8 cellular contexts compared by ENCODE assay signal in the genomic region with DNA sequence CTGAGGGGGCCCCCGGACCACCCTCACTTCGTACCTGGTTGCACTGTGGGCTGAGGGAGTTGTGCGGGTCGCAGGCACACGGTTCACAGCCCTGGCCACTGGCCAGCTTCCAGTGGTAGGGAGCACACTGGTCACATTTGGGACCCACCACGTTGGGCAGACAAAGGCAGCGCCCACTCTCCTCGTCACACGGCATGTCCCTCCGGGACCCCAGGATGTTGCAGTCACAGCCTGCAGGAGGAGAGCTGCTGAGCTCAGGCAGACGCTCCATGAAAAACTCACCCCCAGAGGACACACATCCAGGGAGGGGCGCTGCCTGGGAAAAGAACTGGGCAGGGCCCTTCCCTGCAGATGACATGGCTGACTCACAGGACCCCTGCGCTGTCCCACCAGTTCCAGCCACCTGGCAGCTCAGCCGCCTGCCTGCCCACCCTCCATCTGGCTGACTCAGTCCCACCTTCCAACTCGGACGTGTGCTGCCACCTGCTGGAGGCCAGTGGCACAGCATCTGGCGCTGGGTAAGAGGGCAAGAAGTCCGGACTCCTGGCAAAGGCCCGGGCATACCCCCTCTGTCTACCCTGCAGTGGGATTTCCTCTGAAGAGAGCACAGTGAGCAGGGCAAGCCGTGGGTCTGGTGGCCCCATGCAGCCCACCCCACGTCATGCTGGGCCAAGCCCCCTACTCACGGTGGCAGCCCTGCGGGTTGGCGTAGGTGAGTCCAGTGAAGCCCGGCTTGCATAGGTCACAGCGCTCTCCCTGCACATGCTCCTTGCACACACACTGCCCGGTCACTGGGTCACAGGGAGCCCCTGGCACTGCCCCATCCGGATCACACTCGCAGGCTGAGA. TPM values are rescaled to one million over a fixed set of nuclear protein-coding genes. Genes with fewer than 3 reads are reported as not detected.
DNase-seq lines count a peak whose midpoint lies in the region; ATAC-seq and TF ChIP-seq lines count a peak whose summit lies in the region.

No MANE protein-coding gene starts in this region.

- H3K27ac Mint-ChIP-seq in activated T-helper 2 cell treated with anti-CD3 and anti-CD28 coated beads, Interferon-gamma antibody, Interleukin-2, Interleukin-4, amounts not matched to agents 10 μg/mL and 5 μg/mL and 100 μg/mL, durations not matched to agents 14 hours and 24 hours and 36 hours: no peak overlapping the region

- no peak for TF ChIP-seq POLR2A in testis (IDR thresholded peaks at IDR 0.05)

- peak; percentile 79 for ATAC-seq in GM21717 (IDR thresholded peaks at IDR 0.05; ENCODE audit: unreplicated experiment)

- no peaks in the 10 kb centered on the region for H3K4me1 ChIP-seq in testis

- H3K36me3 ChIP-seq in testis (ENCODE audit: low read depth, missing control alignments): no peaks in the 10 kb centered on the region

- DNase-seq in DMS53 (lab: John Stamatoyannopoulos, UW) (peak; percentile 77), Kasumi-1 (lab: John Stamatoyannopoulos, UW) (peak; percentile 47 to 51), RPMI7951 (ENCODE audit: low read depth) (peak; percentile 70), fibroblast of villous mesenchyme (ENCODE audit: low read depth) (peak; percentile 69), occipital lobe (lab: John Stamatoyannopoulos, UW) (peak; percentile 69), testis (peak; percentile 86)
- peak; percentile 63 for DNase-seq in activated T-helper 2 cell treated with anti-CD3 and anti-CD28 coated beads, Interferon-gamma antibody, Interleukin-2, Interleukin-4, amounts not matched to agents 10 μg/mL and 5 μg/mL and 100 μg/mL, durations not matched to agents 14 hours and 24 hours and 36 hours (ENCODE audit: low spot score)

- intact Hi-C loops in activated T-helper 2 cell treated with anti-CD3 and anti-CD28 coated beads, Interferon-gamma antibody, Interleukin-2, Interleukin-4, amounts not matched to agents 10 μg/mL and 5 μg/mL and 100 μg/mL, durations not matched to agents 14 hours and 24 hours and 36 hours (cut with micrococcal nuclease): loop anchor here (1.0 to 2.0 kb wide), 4 partner anchors 25 to 120 kb away; no protein-coding TSS in a partner anchor
- intact Hi-C loops in testis (cut with DNase I; ENCODE audit: low total_unique reads): no loop called here

- H3K4me3 ChIP-seq in fibroblast of villous mesenchyme (ENCODE audit: low read depth, low read length): no peak overlapping the region
- no peak overlapping the region for H3K4me3 ChIP-seq in testis

- H3K27me3 Mint-ChIP-seq in activated T-helper 2 cell treated with anti-CD3 and anti-CD28 coated beads, Interferon-gamma antibody, Interleukin-2, Interleukin-4, amounts not matched to agents 10 μg/mL and 5 μg/mL and 100 μg/mL, durations not matched to agents 14 hours and 24 hours and 36 hours (ENCODE audit: low read depth): peaks cover 2% of the 10 kb centered on the region

- peak; percentile 98 for TF ChIP-seq CTCF in fibroblast of villous mesenchyme (IDR thresholded peaks at IDR 0.05; ENCODE audit: insufficient read depth, low read depth, low read length)
- peak; percentile 91 to 97 (median 93) for TF ChIP-seq CTCF in testis (IDR thresholded peaks at IDR 0.05)

- no peak overlapping the region for H3K27ac ChIP-seq in testis

- H3K4me3 Mint-ChIP-seq in activated T-helper 2 cell treated with anti-CD3 and anti-CD28 coated beads, Interferon-gamma antibody, Interleukin-2, Interleukin-4, amounts not matched to agents 10 μg/mL and 5 μg/mL and 100 μg/mL, durations not matched to agents 14 hours and 24 hours and 36 hours (ENCODE audit: low read depth): no peak overlapping the region

- 43 to 49% methylated on average over 5 to 28 of the region's 29 CpGs for WGBS in testis, 2 donors

- H3K27me3 ChIP-seq in testis: no peaks in the 10 kb centered on the region

- H3K36me3 Mint-ChIP-seq in activated T-helper 2 cell treated with anti-CD3 and anti-CD28 coated beads, Interferon-gamma antibody, Interleukin-2, Interleukin-4, amounts not matched to agents 10 μg/mL and 5 μg/mL and 100 μg/mL, durations not matched to agents 14 hours and 24 hours and 36 hours (ENCODE audit: low read depth): no peaks in the 10 kb centered on the region

- no peaks in the 10 kb centered on the region for H3K9me3 Mint-ChIP-seq in activated T-helper 2 cell treated with anti-CD3 and anti-CD28 coated beads, Interferon-gamma antibody, Interleukin-2, Interleukin-4, amounts not matched to agents 10 μg/mL and 5 μg/mL and 100 μg/mL, durations not matched to agents 14 hours and 24 hours and 36 hours

- H3K4me1 Mint-ChIP-seq in activated T-helper 2 cell treated with anti-CD3 and anti-CD28 coated beads, Interferon-gamma antibody, Interleukin-2, Interleukin-4, amounts not matched to agents 10 μg/mL and 5 μg/mL and 100 μg/mL, durations not matched to agents 14 hours and 24 hours and 36 hours (ENCODE audit: low read depth): peaks cover 4% of the 10 kb centered on the region

- H3K9me3 ChIP-seq in testis: no peaks in the 10 kb centered on the region

RNA-seq across cellular contexts. Expression of a gene that starts 24.7 kb away (rescaled TPM):
- 20.2 and 22.5 TPM in 2 replicates for total RNA-seq in RPMI7951 (2014; rRNA removed; shearing (Covaris generic))
- total RNA-seq in activated T-helper 2 cell treated with anti-CD3 and anti-CD28 coated beads, Interferon-gamma antibody, Interleukin-2, Interleukin-4, amounts not matched to agents 10 μg/mL and 5 μg/mL and 100 μg/mL, durations not matched to agents 14 hours and 24 hours and 36 hours: 11.3 and 11.5 TPM in 2 replicates
- total RNA-seq in fibroblast of villous mesenchyme: 3.9 and 14.2 TPM in 2 replicates
- total RNA-seq in occipital lobe: 1.7 TPM
- 1 to 10 TPM; 1.6 to 2.0 TPM for total RNA-seq in testis
- polyA plus RNA-seq in testis (ENCODE audit: insufficient read depth, low read depth, low replicate concordance): 1.7 TPM

RNA-seq across cellular contexts. Expression of a gene that starts 44.1 kb away (rescaled TPM):
- 4.5 and 7.3 TPM in 2 replicates for total RNA-seq in RPMI7951 (2014; rRNA removed; shearing (Covaris generic))
- not detected in 2 replicates for total RNA-seq in activated T-helper 2 cell treated with anti-CD3 and anti-CD28 coated beads, Interferon-gamma antibody, Interleukin-2, Interleukin-4, amounts not matched to agents 10 μg/mL and 5 μg/mL and 100 μg/mL, durations not matched to agents 14 hours and 24 hours and 36 hours
- total RNA-seq in fibroblast of villous mesenchyme (2.6 and 9.1 TPM in 2 replicates), occipital lobe (7.3 TPM), testis (1 to 10 TPM; 1.1 to 1.4 TPM)
- polyA plus RNA-seq in testis (ENCODE audit: insufficient read depth, low read depth, low replicate concordance): 2.0 TPM

RNA-seq across cellular contexts. Expression of a gene that starts 47.6 kb away (rescaled TPM):
- total RNA-seq in RPMI7951 (2014; rRNA removed; shearing (Covaris generic)): 20.9 and 31.5 TPM in 2 replicates
- 49.3 and 49.4 TPM in 2 replicates for total RNA-seq in activated T-helper 2 cell treated with anti-CD3 and anti-CD28 coated beads, Interferon-gamma antibody, Interleukin-2, Interleukin-4, amounts not matched to agents 10 μg/mL and 5 μg/mL and 100 μg/mL, durations not matched to agents 14 hours and 24 hours and 36 hours
- total RNA-seq in fibroblast of villous mesenchyme (4.8 and 52.2 TPM in 2 replicates), occipital lobe (2.3 TPM), testis (10 to 100 TPM; 73.5 to 84.1 TPM)
- polyA plus RNA-seq in testis (ENCODE audit: insufficient read depth, low read depth, low replicate concordance): 59.1 TPM
